1 cellular context compared by ENCODE assay signal in the genomic region with DNA sequence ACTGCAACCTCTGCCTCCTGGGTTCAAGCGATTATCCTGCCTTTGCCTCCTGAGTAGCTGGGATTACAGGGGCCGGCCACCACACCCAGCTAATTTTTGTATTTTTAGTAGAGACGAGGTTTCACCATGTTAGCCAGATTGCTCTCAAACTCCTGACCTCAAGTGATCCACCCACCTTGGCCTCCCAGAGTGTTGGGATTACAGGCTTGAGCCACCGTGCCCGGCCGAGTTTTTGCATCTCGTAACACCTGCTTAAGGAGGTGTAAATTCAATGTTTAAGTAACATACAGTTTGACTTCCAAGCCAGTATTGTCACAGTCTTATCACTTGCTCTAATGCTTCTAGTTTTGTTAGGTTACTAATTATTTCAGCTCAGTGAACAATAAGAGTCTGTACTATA.
TF ChIP-seq lines count a peak whose summit lies in the region.

No MANE protein-coding gene starts in this region.

TF ChIP-seq in K562, 482 proteins besides CTCF, POLR2A, EP300 and RAD21:
- TF ChIP-seq, protein P1, sequence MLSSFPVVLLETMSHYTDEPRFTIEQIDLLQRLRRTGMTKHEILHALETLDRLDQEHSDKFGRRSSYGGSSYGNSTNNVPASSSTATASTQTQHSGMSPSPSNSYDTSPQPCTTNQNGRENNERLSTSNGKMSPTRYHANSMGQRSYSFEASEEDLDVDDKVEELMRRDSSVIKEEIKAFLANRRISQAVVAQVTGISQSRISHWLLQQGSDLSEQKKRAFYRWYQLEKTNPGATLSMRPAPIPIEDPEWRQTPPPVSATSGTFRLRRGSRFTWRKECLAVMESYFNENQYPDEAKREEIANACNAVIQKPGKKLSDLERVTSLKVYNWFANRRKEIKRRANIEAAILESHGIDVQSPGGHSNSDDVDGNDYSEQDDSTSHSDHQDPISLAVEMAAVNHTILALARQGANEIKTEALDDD (IDR thresholded peaks at IDR 0.05) = peak; percentile 65; the same call in 1 of the 2 replicates
